In genomic region chr10:98016781-98017475, GRCh38 we compare ENCODE assay signal across 31 cellular contexts. TPM values are rescaled to one million over a fixed set of nuclear protein-coding genes. Genes with fewer than 3 reads are reported as not detected.
"Had no signal": no experiment of that assay in that cellular context is flagged by ENCODE, and none has a peak within 500 bp of the region (broad histone marks: within the 10 kb centered on the region; RNA-seq: fewer than 3 reads in every experiment).

No MANE protein-coding gene starts in this region.

- H3K27me3 ChIP-seq: ascending aorta, breast epithelium, colonic mucosa had no signal

- H3K27ac ChIP-seq: ascending aorta, breast epithelium, cardiac muscle cell, colonic mucosa, epithelial cell of prostate, esophagus squamous epithelium, gastroesophageal sphincter had no signal

- H3K27ac Mint-ChIP-seq: activated CD4-positive, alpha-beta memory T cell treated with anti-CD3 and anti-CD28 coated beads, Interleukin-2, amount 10 ng/mL, durations not matched to agents 7 days and 5 days; activated CD4-positive, alpha-beta T cell treated with anti-CD3 and anti-CD28 coated beads, Interleukin-2, amount 10 ng/mL, durations not matched to agents 7 days and 5 days; activated naive CD4-positive, alpha-beta T cell treated with anti-CD3 and anti-CD28 coated beads, Interleukin-2, amount 10 ng/mL, durations not matched to agents 7 days and 5 days; activated naive CD4-positive, alpha-beta T cell treated with anti-CD3 and anti-CD28 coated beads, Interleukin-2, amount 50 U/mL, for 72 hours; activated naive CD8-positive, alpha-beta T cell treated with anti-CD3 and anti-CD28 coated beads, Interleukin-2, amount 10 ng/mL, durations not matched to agents 7 days and 5 days; activated T-cell treated with anti-CD3 and anti-CD28 coated beads, Interleukin-2, amount 50 U/mL, for 72 hours; brain had no signal

- FAIRE-seq: endometrium, endothelial cell of umbilical vein had no signal

- H3K4me3 Mint-ChIP-seq: activated CD4-positive, alpha-beta memory T cell treated with anti-CD3 and anti-CD28 coated beads, Interleukin-2, amount 10 ng/mL, durations not matched to agents 7 days and 5 days; activated CD4-positive, alpha-beta T cell treated with anti-CD3 and anti-CD28 coated beads, Interleukin-2, amount 10 ng/mL, durations not matched to agents 7 days and 5 days; activated naive CD4-positive, alpha-beta T cell treated with anti-CD3 and anti-CD28 coated beads, Interleukin-2, amount 10 ng/mL, durations not matched to agents 7 days and 5 days; activated naive CD8-positive, alpha-beta T cell treated with anti-CD3 and anti-CD28 coated beads, Interleukin-2, amount 10 ng/mL, durations not matched to agents 7 days and 5 days; activated T-cell treated with anti-CD3 and anti-CD28 coated beads, Interleukin-2, amount 50 U/mL, for 72 hours; brain had no signal

- H3K36me3 Mint-ChIP-seq: activated naive CD4-positive, alpha-beta T cell treated with anti-CD3 and anti-CD28 coated beads, Interleukin-2, amount 10 ng/mL, durations not matched to agents 7 days and 5 days; activated naive CD4-positive, alpha-beta T cell treated with anti-CD3 and anti-CD28 coated beads, Interleukin-2, amount 50 U/mL, for 72 hours; activated naive CD8-positive, alpha-beta T cell treated with anti-CD3 and anti-CD28 coated beads, Interleukin-2, amount 10 ng/mL, durations not matched to agents 7 days and 5 days; brain had no signal

- H3K4me3 ChIP-seq: ascending aorta, breast epithelium, cardiac muscle cell, colonic mucosa, esophagus squamous epithelium, gastroesophageal sphincter had no signal

- DNase-seq: activated CD4-positive, alpha-beta memory T cell treated with anti-CD3 and anti-CD28 coated beads, Interleukin-2, amount 10 ng/mL, durations not matched to agents 7 days and 5 days; activated CD4-positive, alpha-beta T cell treated with anti-CD3 and anti-CD28 coated beads for 1 hour; activated CD4-positive, alpha-beta T cell treated with anti-CD3 and anti-CD28 coated beads for 4 hours; activated CD4-positive, alpha-beta T cell treated with anti-CD3 and anti-CD28 coated beads, Interleukin-2, amount 10 ng/mL, durations not matched to agents 7 days and 5 days; activated CD4-positive, alpha-beta T cell treated with anti-CD3 and anti-CD28 coated beads, Interleukin-2, amount 50 U/mL, for 4 hours; activated CD4-positive, CD25-positive, alpha-beta regulatory T cell; activated gamma-delta T cell; activated naive CD4-positive, alpha-beta T cell; activated naive CD4-positive, alpha-beta T cell treated with anti-CD3 and anti-CD28 coated beads, Interleukin-2, amount 10 ng/mL, durations not matched to agents 7 days and 5 days; activated naive CD8-positive, alpha-beta T cell treated with anti-CD3 and anti-CD28 coated beads, Interleukin-2, amount 10 ng/mL, durations not matched to agents 7 days and 5 days; activated T-cell treated with anti-CD3 and anti-CD28 coated beads, Interleukin-2, amount 50 U/mL, for 1 hour; activated T-cell treated with anti-CD3 and anti-CD28 coated beads, Interleukin-2, amount 50 U/mL, for 72 hours; central memory CD4-positive, alpha-beta T cell; cerebellar nuclear complex; colonic mucosa; effector CD8-positive, alpha-beta T cell; esophagus squamous epithelium; foreskin melanocyte; T-helper 2 cell had no signal

- H3K9me3 Mint-ChIP-seq: activated CD4-positive, alpha-beta memory T cell treated with anti-CD3 and anti-CD28 coated beads, Interleukin-2, amount 10 ng/mL, durations not matched to agents 7 days and 5 days; activated CD4-positive, alpha-beta T cell treated with anti-CD3 and anti-CD28 coated beads, Interleukin-2, amount 10 ng/mL, durations not matched to agents 7 days and 5 days; activated naive CD4-positive, alpha-beta T cell treated with anti-CD3 and anti-CD28 coated beads, Interleukin-2, amount 10 ng/mL, durations not matched to agents 7 days and 5 days; activated naive CD4-positive, alpha-beta T cell treated with anti-CD3 and anti-CD28 coated beads, Interleukin-2, amount 50 U/mL, for 72 hours; activated naive CD8-positive, alpha-beta T cell treated with anti-CD3 and anti-CD28 coated beads, Interleukin-2, amount 10 ng/mL, durations not matched to agents 7 days and 5 days; activated T-cell treated with anti-CD3 and anti-CD28 coated beads, Interleukin-2, amount 50 U/mL, for 72 hours; brain had no signal

- H3K9me3 ChIP-seq: ascending aorta, breast epithelium, colonic mucosa, esophagus squamous epithelium, gastroesophageal sphincter had no signal

- H3K4me1 ChIP-seq: ascending aorta, breast epithelium, colonic mucosa, gastroesophageal sphincter had no signal

- H3K36me3 ChIP-seq: ascending aorta, breast epithelium, cardiac muscle cell, colonic mucosa, esophagus squamous epithelium, gastroesophageal sphincter had no signal

- H3K4me1 Mint-ChIP-seq: activated CD4-positive, alpha-beta memory T cell treated with anti-CD3 and anti-CD28 coated beads, Interleukin-2, amount 10 ng/mL, durations not matched to agents 7 days and 5 days; activated CD4-positive, alpha-beta T cell treated with anti-CD3 and anti-CD28 coated beads, Interleukin-2, amount 10 ng/mL, durations not matched to agents 7 days and 5 days; activated naive CD4-positive, alpha-beta T cell treated with anti-CD3 and anti-CD28 coated beads, Interleukin-2, amount 10 ng/mL, durations not matched to agents 7 days and 5 days; activated naive CD8-positive, alpha-beta T cell treated with anti-CD3 and anti-CD28 coated beads, Interleukin-2, amount 10 ng/mL, durations not matched to agents 7 days and 5 days; brain had no signal

- ATAC-seq: activated naive CD4-positive, alpha-beta T cell treated with anti-CD3 and anti-CD28 coated beads, Interleukin-2, amount 50 U/mL, for 72 hours; activated T-cell treated with anti-CD3 and anti-CD28 coated beads, Interleukin-2, amount 50 U/mL, for 72 hours; gastroesophageal sphincter had no signal

RNA-seq across cellular contexts. Expression of gene CRTAC1, which starts 13.5 kb away (rescaled TPM):
- total RNA-seq: activated CD4-positive, alpha-beta memory T cell treated with anti-CD3 and anti-CD28 coated beads, Interleukin-2, amount 10 ng/mL, durations not matched to agents 7 days and 5 days; activated CD4-positive, alpha-beta T cell treated with anti-CD3 and anti-CD28 coated beads, Interleukin-2, amount 10 ng/mL, durations not matched to agents 7 days and 5 days; activated naive CD4-positive, alpha-beta T cell treated with anti-CD3 and anti-CD28 coated beads, Interleukin-2, amount 50 U/mL, for 72 hours; activated naive CD8-positive, alpha-beta T cell treated with anti-CD3 and anti-CD28 coated beads, Interleukin-2, amount 10 ng/mL, durations not matched to agents 7 days and 5 days; activated T-cell treated with anti-CD3 and anti-CD28 coated beads, Interleukin-2, amount 50 U/mL, for 72 hours; fibroblast of lung; fibroblast of villous mesenchyme; T-helper 1 cell treated with Interleukin-12 subunit alpha and Interleukin-12 subunit beta and Interleukin-4 antibody, amounts not matched to agents 30 ng/mL and 1 ng/mL, for 36 hours had no signal
- polyA plus RNA-seq: fibroblast of lung had no signal
